ENCODE assay signal across 4 cellular contexts in the genomic region with DNA sequence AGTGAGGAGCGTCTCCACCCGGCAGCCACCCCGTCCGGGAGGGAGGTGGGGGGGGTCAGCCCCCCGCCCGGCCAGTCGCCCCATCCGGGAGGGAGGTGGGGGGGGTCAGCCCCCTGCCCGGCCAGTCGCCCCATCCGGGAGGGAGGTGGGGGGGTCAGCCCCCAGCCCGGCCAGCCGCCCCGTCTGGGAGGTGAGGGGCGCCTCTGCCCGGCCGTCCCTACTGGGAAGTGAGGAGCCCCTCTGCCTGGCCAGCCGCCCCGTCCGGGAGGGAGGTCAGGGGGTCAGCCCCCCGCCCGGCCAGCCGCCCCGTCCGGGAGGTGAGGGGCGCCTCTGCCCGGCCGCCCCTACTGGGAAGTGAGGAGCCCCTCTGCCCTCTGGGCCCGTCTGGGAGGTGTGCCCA. TPM values are rescaled to one million over a fixed set of nuclear protein-coding genes. Genes with fewer than 3 reads are reported as not detected.
"Had no signal": no experiment of that assay in that cellular context is flagged by ENCODE, and none has a peak within 500 bp of the region (broad histone marks: within the 10 kb centered on the region; RNA-seq: fewer than 3 reads in every experiment).

No MANE protein-coding gene starts in this region.

RNA-seq across cellular contexts. Expression of gene TSPAN32, which starts 30.8 kb away (rescaled TPM):
- total RNA-seq: lung microvascular endothelial cell, mammary epithelial cell, myocyte had no signal

RNA-seq across cellular contexts. Expression of gene C11orf21, which starts 30.9 kb away (rescaled TPM):
- total RNA-seq: kidney epithelial cell, lung microvascular endothelial cell, mammary epithelial cell, myocyte had no signal
